Comparison of ENCODE assay signal across 9 cellular contexts in genomic region chr14:69614592-69614991, GRCh38. TPM values are rescaled to one million over a fixed set of nuclear protein-coding genes. Genes with fewer than 3 reads are reported as not detected.
DNase-seq lines count a peak whose midpoint lies in the region; ATAC-seq and TF ChIP-seq lines count a peak whose summit lies in the region.
"Had no signal": no experiment of that assay in that cellular context is flagged by ENCODE, and none has a peak within 500 bp of the region (broad histone marks: within the 10 kb centered on the region; RNA-seq: fewer than 3 reads in every experiment).

No MANE protein-coding gene starts in this region.

- H3K4me1 ChIP-seq in upper lobe of right lung = peaks cover 76% of the 10 kb centered on the region

- POLR2A ChIA-PET in activated CD8-positive, alpha-beta T cell treated with anti-CD3 and anti-CD28 coated beads for 36 hours (lab: Charles Lee) = interaction anchor here (1.4 to 4.0 kb wide), 4 partner anchors 11 to 153 kb away, joined by 5 to 21 read pairs (median 14); no protein-coding TSS in a partner anchor

- ATAC-seq in left ventricle myocardium superior (no peak), upper lobe of right lung (peak; percentile 42), GM21367 (IDR thresholded peaks at IDR 0.05; ENCODE audit: unreplicated experiment) (no peak)
- no peak for ATAC-seq in activated CD8-positive, alpha-beta T cell treated with anti-CD3 and anti-CD28 coated beads for 36 hours

- H3K36me3 Mint-ChIP-seq in activated CD8-positive, alpha-beta T cell treated with anti-CD3 and anti-CD28 coated beads for 36 hours (ENCODE audit: low read depth) = peaks cover 46% of the 10 kb centered on the region

- H3K27me3 ChIP-seq in upper lobe of right lung = no peaks in the 10 kb centered on the region

- peak overlapping the region; percentile 92 for H3K27ac Mint-ChIP-seq in activated CD8-positive, alpha-beta T cell treated with anti-CD3 and anti-CD28 coated beads for 36 hours

- intact Hi-C loops in cardiac septum (cut with DNase I) = loop anchor here (5.0 kb wide), 1 partner anchor 33 kb away; no protein-coding TSS in a partner anchor
- intact Hi-C loops in left ventricle myocardium superior (cut with micrococcal nuclease) = loop anchor here (10.0 kb wide), 1 partner anchor 50 kb away; no protein-coding TSS in a partner anchor
- intact Hi-C loops in activated CD8-positive, alpha-beta T cell treated with anti-CD3 and anti-CD28 coated beads for 36 hours (cut with micrococcal nuclease) = no loop called here
- intact Hi-C loops in upper lobe of right lung (cut with DNase I) = loop anchor here (10.0 kb wide), 1 partner anchor 90 kb away; no protein-coding TSS in a partner anchor

- no peaks in the 10 kb centered on the region for H3K9me3 ChIP-seq in upper lobe of right lung
- H3K9me3 ChIP-seq: Caco-2 had no signal

- CTCF ChIA-PET in activated CD8-positive, alpha-beta T cell treated with anti-CD3 and anti-CD28 coated beads for 36 hours (lab: Charles Lee) = interaction anchor here (0.8 to 3.2 kb wide), 8 partner anchors 9 to 71 kb away, joined by 3 to 10 read pairs (median 4); no protein-coding TSS in a partner anchor

- peak overlapping the region; percentile 83 for H3K27ac ChIP-seq in upper lobe of right lung

- H3K4me3 ChIP-seq in upper lobe of right lung = peak overlapping the region; percentile 81

- peaks cover 74% of the 10 kb centered on the region for H3K4me1 Mint-ChIP-seq in activated CD8-positive, alpha-beta T cell treated with anti-CD3 and anti-CD28 coated beads for 36 hours (ENCODE audit: low read depth)

- no peaks in the 10 kb centered on the region for H3K27me3 Mint-ChIP-seq in activated CD8-positive, alpha-beta T cell treated with anti-CD3 and anti-CD28 coated beads for 36 hours

- DNase-seq in cardiac septum (ENCODE audit: low spot score) = peak; percentile 82
- DNase-seq in left ventricle myocardium superior = no peak
- DNase-seq in activated CD8-positive, alpha-beta T cell treated with anti-CD3 and anti-CD28 coated beads for 36 hours = no peak
- DNase-seq in medulla oblongata (ENCODE audit: extremely low spot score) = peak; percentile 88
- no peak for DNase-seq in upper lobe of right lung
- DNase-seq in activated CD4-positive, CD25-positive, alpha-beta regulatory T cell (lab: John Stamatoyannopoulos, UW) = no peak
- DNase-seq in DMS53 treated with DMSO at 0.1 percent for 48 hours (lab: John Stamatoyannopoulos, UW; ENCODE audit: unreplicated experiment) = no peak
- DNase-seq: Caco-2 had no signal

- H3K9me3 Mint-ChIP-seq in activated CD8-positive, alpha-beta T cell treated with anti-CD3 and anti-CD28 coated beads for 36 hours = no peaks in the 10 kb centered on the region

- TF ChIP-seq CTCF in activated CD8-positive, alpha-beta T cell treated with anti-CD3 and anti-CD28 coated beads for 36 hours (IDR thresholded peaks at IDR 0.05) = no peak
- TF ChIP-seq CTCF in upper lobe of right lung (IDR thresholded peaks at IDR 0.05) = no peak

- peak overlapping the region; percentile 96 for H3K4me3 Mint-ChIP-seq in activated CD8-positive, alpha-beta T cell treated with anti-CD3 and anti-CD28 coated beads for 36 hours

- no peaks in the 10 kb centered on the region for H3K36me3 ChIP-seq in upper lobe of right lung

RNA-seq across cellular contexts. Expression of gene SUSD6, which starts 3.2 kb away (rescaled TPM):
- total RNA-seq in cardiac septum (26.9 TPM), left ventricle myocardium superior (21.4 TPM), upper lobe of right lung (87.5 TPM)
- 10 to 100 TPM; 35.7 to 36.2 TPM for total RNA-seq in activated CD8-positive, alpha-beta T cell treated with anti-CD3 and anti-CD28 coated beads for 36 hours

RNA-seq across cellular contexts. Expression of gene CCDC177, which starts 39.9 kb away (rescaled TPM):
- total RNA-seq in cardiac septum (not detected), left ventricle myocardium superior (not detected), upper lobe of right lung (not detected)
- not detected for total RNA-seq in activated CD8-positive, alpha-beta T cell treated with anti-CD3 and anti-CD28 coated beads for 36 hours

Comparison
In these comparisons a context has a peak if more than half of its experiments do, and no peak if none do; other contexts are left out.
1. DNase-seq: peak in cardiac septum (single experiment) and medulla oblongata (single experiment); none in left ventricle myocardium superior (single experiment), activated CD8-positive, alpha-beta T cell treated with anti-CD3 and anti-CD28 coated beads for 36 hours (single experiment), upper lobe of right lung (single experiment), activated CD4-positive, CD25-positive, alpha-beta regulatory T cell (0 of 4) and DMS53 treated with DMSO at 0.1 percent for 48 hours (single experiment).